In the genomic region with DNA sequence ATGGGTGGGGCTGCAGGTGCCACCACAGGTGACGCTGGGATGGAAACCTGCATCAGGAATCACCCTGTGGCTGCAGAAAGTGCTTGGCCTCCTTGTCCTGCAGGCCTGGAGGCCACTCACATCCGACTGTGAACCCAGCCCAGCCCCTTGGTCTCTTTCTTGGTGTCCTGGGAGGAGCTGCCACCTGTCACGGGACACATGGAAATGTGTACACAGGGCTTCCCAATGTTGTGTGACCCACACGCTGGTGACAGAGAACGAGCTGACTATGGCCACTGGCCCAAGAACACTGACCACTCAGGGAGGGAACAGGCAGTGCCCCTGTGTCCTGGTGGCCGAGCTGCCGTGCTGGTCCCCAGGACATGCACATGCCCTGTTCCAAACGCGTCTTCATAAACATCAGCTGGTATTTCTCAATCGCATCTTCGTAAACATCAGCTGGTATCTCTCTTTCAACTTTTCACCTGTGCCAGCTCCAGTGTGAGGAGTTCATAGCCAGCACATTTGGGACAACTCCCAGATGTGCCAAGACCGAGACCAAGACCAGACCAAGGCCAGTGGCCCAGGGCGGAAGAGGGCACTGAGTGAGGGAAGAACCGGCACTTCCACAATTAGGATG, we compare ENCODE assay signal across 15 cellular contexts. TPM values are rescaled to one million over a fixed set of nuclear protein-coding genes. Genes with fewer than 3 reads are reported as not detected.
DNase-seq lines count a peak whose midpoint lies in the region; ATAC-seq and TF ChIP-seq lines count a peak whose summit lies in the region.
"Had no signal": no experiment of that assay in that cellular context is flagged by ENCODE, and none has a peak within 500 bp of the region (broad histone marks: within the 10 kb centered on the region; RNA-seq: fewer than 3 reads in every experiment).

No MANE protein-coding gene starts in this region.

- no peak overlapping the region for H2AFZ ChIP-seq in osteoblast (ENCODE audit: low read length)
- H2AFZ ChIP-seq: GM23248 had no signal

- H3K27ac ChIP-seq in left ventricle myocardium inferior (replicated peaks) (no peak overlapping the region), osteoblast (ENCODE audit: low read depth, low read length) (no peak overlapping the region), tibial nerve (peak overlapping the region; percentile 29 to 98 (median 92))
- H3K27ac ChIP-seq: GM23248 had no signal

- no peaks in the 10 kb centered on the region for H4K20me1 ChIP-seq in osteoblast (ENCODE audit: insufficient read depth, low read length)

- H3K4me3 ChIP-seq in left ventricle myocardium inferior (no peak overlapping the region), osteoblast (ENCODE audit: insufficient read depth, low read length) (no peak overlapping the region), tibial nerve (no peak overlapping the region)
- H3K4me3 ChIP-seq: GM23248, K562 had no signal

- no peaks in the 10 kb centered on the region for H3K79me2 ChIP-seq in osteoblast (ENCODE audit: insufficient read depth, low read length)

- DNase-seq in Right ventricle myocardium inferior (ENCODE audit: missing footprints) = peak; percentile 44
- no peak for DNase-seq in left ventricle myocardium inferior
- DNase-seq in effector CD4-positive, alpha-beta T cell = peak; percentile 1
- peak; percentile 39 for DNase-seq in osteoblast (ENCODE audit: insufficient read length, low spot score, missing footprints)
- DNase-seq in tibial nerve (ENCODE audit: low spot score in 2 of 2) = no peak
- DNase-seq in pons (ENCODE audit: low spot score) = no peak
- no peak for DNase-seq in NCI-H1048 (lab: John Stamatoyannopoulos, UW)
- DNase-seq: C1 segment of cervical spinal cord, DMS79 treated with DMSO at 0.1 percent for 48 hours, GM23248, NCI-H1436, NCI-H2029 treated with DMSO at 0.1 percent for 48 hours, NCI-H748 treated with DMSO at 0.1 percent for 48 hours had no signal

- TF ChIP-seq CTCF in left ventricle myocardium inferior (IDR thresholded peaks at IDR 0.05; ENCODE audit: borderline replicate concordance) (no peak), osteoblast (IDR thresholded peaks at IDR 0.05; ENCODE audit: extremely low read depth, low read depth, low read length) (no peak), tibial nerve (IDR thresholded peaks at IDR 0.05) (no peak)

- H3K9me3 ChIP-seq in left ventricle myocardium inferior (replicated peaks) (no peaks in the 10 kb centered on the region), osteoblast (ENCODE audit: low read depth, low read length) (no peaks in the 10 kb centered on the region), tibial nerve (no peaks in the 10 kb centered on the region)

- H3K4me1 ChIP-seq in left ventricle myocardium inferior (no peaks in the 10 kb centered on the region), osteoblast (ENCODE audit: insufficient read depth, low read length) (no peaks in the 10 kb centered on the region), tibial nerve (peaks cover 0 to 80% (median 47%) of the 10 kb centered on the region in 4 donors)

- H3K4me2 ChIP-seq in osteoblast (ENCODE audit: insufficient read depth, low read length) = no peak overlapping the region

- no peak for TF ChIP-seq POLR2A in tibial nerve (IDR thresholded peaks at IDR 0.05)

- ATAC-seq in Right ventricle myocardium inferior = no peak
- ATAC-seq: HCT116, K562 had no signal

- 85 to 90% methylated on average over 13 to 14 of the region's 14 CpGs for WGBS in tibial nerve, 2 donors

- intact Hi-C loops in Right ventricle myocardium inferior (cut with DNase I) = no loop called here
- intact Hi-C loops in left ventricle myocardium inferior (cut with micrococcal nuclease) = no loop called here

- H3K27me3 ChIP-seq in left ventricle myocardium inferior (ENCODE audit: low read depth) (peaks cover 17% of the 10 kb centered on the region), osteoblast (ENCODE audit: insufficient read depth, low read length) (peaks cover 28% of the 10 kb centered on the region), tibial nerve (no peaks in the 10 kb centered on the region)

- no peaks in the 10 kb centered on the region for H3K36me3 ChIP-seq in left ventricle myocardium inferior
- H3K36me3 ChIP-seq in osteoblast (ENCODE audit: insufficient read depth, low read length) = no peaks in the 10 kb centered on the region
- no peaks in the 10 kb centered on the region for H3K36me3 ChIP-seq in tibial nerve

- no peak for TF ChIP-seq EP300 in tibial nerve (IDR thresholded peaks at IDR 0.05)

RNA-seq across cellular contexts. Expression of a gene that starts 57.9 kb away (rescaled TPM):
- total RNA-seq in Right ventricle myocardium inferior (108 TPM), left ventricle myocardium inferior (105 TPM), osteoblast (20.9 and 22.8 TPM in 2 replicates), tibial nerve (100 to 1,000 TPM in 1 of 4 donors, 10 to 100 TPM in 3; 73.8 to 101 (median 86.2) TPM)

Comparison
In these comparisons a context has a peak if more than half of its experiments do, and no peak if none do; other contexts are left out.
1. DNase-seq: peak in Right ventricle myocardium inferior (single experiment), effector CD4-positive, alpha-beta T cell (single experiment) and osteoblast (single experiment); none in left ventricle myocardium inferior (single experiment), tibial nerve (0 of 2), pons (single experiment) and NCI-H1048 (single experiment).
2. H3K27ac ChIP-seq: peak in tibial nerve (4 of 4); none in left ventricle myocardium inferior (single experiment) and osteoblast (single experiment).